ENCODE assay signal across 1 cellular context in the genomic region with DNA sequence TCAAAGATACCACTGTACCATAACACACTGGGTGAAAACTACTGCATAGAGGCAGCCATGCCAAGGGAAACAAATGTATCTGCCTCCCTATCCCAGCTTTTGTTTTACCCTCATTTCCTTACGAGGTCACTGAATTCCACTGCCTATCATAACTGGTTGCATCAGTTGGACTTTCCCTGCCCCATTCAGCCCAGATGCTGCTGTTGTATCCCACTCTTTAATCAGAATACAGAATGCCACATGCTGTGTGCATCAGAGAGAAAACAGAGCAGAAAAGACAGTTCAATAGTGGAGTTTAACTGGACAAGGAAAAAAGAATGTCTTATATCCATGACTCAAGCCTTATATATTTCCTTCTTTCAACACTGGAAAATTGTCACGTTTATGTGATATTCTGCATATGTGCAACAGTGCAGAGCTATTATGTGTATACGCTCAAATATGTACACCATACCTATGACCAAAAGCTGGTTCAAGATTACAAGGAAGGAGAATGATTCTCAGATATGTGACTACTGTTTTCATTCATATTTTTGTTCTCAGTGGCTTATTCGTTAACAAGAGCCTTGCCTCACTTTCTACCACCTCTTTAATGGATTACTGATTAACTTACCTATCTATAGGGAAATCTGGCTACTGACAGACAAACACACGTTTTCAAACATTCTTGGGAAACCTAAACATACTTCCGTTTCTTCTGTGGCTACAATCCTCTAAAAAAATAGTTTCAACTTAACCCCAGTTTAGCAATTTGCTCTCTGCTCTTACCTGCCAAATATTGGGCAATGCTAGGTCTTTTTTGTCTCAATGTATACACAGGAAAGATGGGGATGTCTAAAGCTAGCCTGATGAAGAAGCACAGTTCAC.
TF ChIP-seq lines count a peak whose summit lies in the region.

No MANE protein-coding gene starts in this region.

TF ChIP-seq in HepG2, 621 proteins besides CTCF, POLR2A, EP300 and RAD21 (continued from another document):
- TF ChIP-seq, protein P1, sequence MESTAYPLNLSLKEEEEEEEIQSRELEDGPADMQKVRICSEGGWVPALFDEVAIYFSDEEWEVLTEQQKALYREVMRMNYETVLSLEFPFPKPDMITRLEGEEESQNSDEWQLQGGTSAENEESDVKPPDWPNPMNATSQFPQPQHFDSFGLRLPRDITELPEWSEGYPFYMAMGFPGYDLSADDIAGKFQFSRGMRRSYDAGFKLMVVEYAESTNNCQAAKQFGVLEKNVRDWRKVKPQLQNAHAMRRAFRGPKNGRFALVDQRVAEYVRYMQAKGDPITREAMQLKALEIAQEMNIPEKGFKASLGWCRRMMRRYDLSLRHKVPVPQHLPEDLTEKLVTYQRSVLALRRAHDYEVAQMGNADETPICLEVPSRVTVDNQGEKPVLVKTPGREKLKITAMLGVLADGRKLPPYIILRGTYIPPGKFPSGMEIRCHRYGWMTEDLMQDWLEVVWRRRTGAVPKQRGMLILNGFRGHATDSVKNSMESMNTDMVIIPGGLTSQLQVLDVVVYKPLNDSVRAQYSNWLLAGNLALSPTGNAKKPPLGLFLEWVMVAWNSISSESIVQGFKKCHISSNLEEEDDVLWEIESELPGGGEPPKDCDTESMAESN (CRISPR knock-in tag; conservative IDR thresholded peaks at IDR 0.05), result peak; percentile 64; the same call in 1 of the 2 replicates
- TF ChIP-seq SIX1 (CRISPR knock-in tag; IDR thresholded peaks at IDR 0.05; ENCODE audit: borderline replicate concordance) (peak; percentile 74; the same call in 1 of the 2 replicates), PHF20 (CRISPR knock-in tag; IDR thresholded peaks at IDR 0.05) (no peak), PITX1 (CRISPR knock-in tag; IDR thresholded peaks at IDR 0.05) (peak; percentile 70; the same call in 1 of the 2 replicates), KDM1A (CRISPR knock-in tag; IDR thresholded peaks at IDR 0.05) (peak; percentile 73), SMARCE1 (IDR thresholded peaks at IDR 0.05; ENCODE audit: borderline replicate concordance) (no peak), RFX1 (IDR thresholded peaks at IDR 0.05) (no peak), AHR (CRISPR knock-in tag; IDR thresholded peaks at IDR 0.05) (no peak)
- TF ChIP-seq, protein P2, sequence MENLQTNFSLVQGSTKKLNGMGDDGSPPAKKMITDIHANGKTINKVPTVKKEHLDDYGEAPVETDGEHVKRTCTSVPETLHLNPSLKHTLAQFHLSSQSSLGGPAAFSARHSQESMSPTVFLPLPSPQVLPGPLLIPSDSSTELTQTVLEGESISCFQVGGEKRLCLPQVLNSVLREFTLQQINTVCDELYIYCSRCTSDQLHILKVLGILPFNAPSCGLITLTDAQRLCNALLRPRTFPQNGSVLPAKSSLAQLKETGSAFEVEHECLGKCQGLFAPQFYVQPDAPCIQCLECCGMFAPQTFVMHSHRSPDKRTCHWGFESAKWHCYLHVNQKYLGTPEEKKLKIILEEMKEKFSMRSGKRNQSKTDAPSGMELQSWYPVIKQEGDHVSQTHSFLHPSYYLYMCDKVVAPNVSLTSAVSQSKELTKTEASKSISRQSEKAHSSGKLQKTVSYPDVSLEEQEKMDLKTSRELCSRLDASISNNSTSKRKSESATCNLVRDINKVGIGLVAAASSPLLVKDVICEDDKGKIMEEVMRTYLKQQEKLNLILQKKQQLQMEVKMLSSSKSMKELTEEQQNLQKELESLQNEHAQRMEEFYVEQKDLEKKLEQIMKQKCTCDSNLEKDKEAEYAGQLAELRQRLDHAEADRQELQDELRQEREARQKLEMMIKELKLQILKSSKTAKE (CRISPR knock-in tag; IDR thresholded peaks at IDR 0.05; ENCODE audit: borderline replicate concordance), result peak; percentile 49; the same call in 1 of the 2 replicates
- TF ChIP-seq, protein P3, sequence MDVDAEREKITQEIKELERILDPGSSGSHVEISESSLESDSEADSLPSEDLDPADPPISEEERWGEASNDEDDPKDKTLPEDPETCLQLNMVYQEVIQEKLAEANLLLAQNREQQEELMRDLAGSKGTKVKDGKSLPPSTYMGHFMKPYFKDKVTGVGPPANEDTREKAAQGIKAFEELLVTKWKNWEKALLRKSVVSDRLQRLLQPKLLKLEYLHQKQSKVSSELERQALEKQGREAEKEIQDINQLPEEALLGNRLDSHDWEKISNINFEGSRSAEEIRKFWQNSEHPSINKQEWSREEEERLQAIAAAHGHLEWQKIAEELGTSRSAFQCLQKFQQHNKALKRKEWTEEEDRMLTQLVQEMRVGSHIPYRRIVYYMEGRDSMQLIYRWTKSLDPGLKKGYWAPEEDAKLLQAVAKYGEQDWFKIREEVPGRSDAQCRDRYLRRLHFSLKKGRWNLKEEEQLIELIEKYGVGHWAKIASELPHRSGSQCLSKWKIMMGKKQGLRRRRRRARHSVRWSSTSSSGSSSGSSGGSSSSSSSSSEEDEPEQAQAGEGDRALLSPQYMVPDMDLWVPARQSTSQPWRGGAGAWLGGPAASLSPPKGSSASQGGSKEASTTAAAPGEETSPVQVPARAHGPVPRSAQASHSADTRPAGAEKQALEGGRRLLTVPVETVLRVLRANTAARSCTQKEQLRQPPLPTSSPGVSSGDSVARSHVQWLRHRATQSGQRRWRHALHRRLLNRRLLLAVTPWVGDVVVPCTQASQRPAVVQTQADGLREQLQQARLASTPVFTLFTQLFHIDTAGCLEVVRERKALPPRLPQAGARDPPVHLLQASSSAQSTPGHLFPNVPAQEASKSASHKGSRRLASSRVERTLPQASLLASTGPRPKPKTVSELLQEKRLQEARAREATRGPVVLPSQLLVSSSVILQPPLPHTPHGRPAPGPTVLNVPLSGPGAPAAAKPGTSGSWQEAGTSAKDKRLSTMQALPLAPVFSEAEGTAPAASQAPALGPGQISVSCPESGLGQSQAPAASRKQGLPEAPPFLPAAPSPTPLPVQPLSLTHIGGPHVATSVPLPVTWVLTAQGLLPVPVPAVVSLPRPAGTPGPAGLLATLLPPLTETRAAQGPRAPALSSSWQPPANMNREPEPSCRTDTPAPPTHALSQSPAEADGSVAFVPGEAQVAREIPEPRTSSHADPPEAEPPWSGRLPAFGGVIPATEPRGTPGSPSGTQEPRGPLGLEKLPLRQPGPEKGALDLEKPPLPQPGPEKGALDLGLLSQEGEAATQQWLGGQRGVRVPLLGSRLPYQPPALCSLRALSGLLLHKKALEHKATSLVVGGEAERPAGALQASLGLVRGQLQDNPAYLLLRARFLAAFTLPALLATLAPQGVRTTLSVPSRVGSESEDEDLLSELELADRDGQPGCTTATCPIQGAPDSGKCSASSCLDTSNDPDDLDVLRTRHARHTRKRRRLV (CRISPR knock-in tag; IDR thresholded peaks at IDR 0.05), result no peak
- TF ChIP-seq, protein P4, sequence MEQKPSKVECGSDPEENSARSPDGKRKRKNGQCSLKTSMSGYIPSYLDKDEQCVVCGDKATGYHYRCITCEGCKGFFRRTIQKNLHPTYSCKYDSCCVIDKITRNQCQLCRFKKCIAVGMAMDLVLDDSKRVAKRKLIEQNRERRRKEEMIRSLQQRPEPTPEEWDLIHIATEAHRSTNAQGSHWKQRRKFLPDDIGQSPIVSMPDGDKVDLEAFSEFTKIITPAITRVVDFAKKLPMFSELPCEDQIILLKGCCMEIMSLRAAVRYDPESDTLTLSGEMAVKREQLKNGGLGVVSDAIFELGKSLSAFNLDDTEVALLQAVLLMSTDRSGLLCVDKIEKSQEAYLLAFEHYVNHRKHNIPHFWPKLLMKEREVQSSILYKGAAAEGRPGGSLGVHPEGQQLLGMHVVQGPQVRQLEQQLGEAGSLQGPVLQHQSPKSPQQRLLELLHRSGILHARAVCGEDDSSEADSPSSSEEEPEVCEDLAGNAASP (CRISPR knock-in tag; IDR thresholded peaks at IDR 0.05; ENCODE audit: borderline replicate concordance), result peak; percentile 78; the same call in 1 of the 2 replicates
